Comparison of ENCODE assay signal across 1 cellular context in genomic region chr17:39793473-39793872, GRCh38.
TF ChIP-seq lines count a peak whose summit lies in the region.

No MANE protein-coding gene starts in this region.

TF ChIP-seq in IMR-90, 13 proteins besides CTCF, POLR2A, EP300 and RAD21 (continued from another document):
- no peak for TF ChIP-seq CHD1 (IDR thresholded peaks at IDR 0.05; ENCODE audit: low read depth, low read length)
